ENCODE assay signal across 8 cellular contexts in the genomic region with DNA sequence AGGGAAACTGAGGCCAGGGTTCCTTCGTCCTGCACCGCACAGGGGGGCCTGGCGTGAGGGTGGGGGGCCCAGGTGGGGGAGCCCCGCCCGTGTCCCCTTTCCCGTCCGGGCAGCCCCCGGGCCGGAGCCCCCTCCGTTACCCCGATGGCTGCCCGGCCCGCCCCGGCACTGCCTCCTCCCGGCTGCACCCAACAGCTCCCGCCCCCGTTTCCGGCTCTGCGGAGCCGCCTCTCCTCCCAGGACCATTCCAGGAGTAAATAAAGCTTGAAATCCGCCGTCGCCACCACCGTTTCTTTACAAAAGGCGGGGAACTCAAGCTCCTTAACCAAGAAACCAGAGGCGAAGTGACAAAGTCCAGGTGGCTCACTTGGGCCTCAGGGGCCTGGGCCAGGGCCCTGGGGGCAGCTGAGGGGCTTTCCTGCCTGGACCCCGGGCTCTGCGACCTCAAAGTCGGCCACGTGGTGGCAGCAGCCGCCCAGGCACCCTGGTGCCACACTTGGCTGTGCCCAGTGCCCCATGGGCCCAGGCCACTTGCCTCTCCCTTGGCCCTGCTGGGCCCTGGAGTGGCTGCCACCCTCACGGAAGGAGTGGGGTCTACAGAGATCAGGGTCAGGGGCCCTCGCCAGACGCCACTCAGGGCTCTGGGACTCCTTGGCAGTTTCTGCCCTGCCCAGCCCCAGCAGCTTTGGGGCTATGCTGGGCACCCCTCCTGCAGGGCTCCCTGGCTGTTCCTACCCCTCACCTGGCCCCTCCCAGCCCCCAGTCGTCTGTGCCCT. TPM values are rescaled to one million over a fixed set of nuclear protein-coding genes. Genes with fewer than 3 reads are reported as not detected.
DNase-seq lines count a peak whose midpoint lies in the region; ATAC-seq and TF ChIP-seq lines count a peak whose summit lies in the region.

No MANE protein-coding gene starts in this region.

- ATAC-seq in GM19043 (IDR thresholded peaks at IDR 0.05; ENCODE audit: low read depth, unreplicated experiment) = peak; percentile 53
- peak; percentile 70 for ATAC-seq in HG03354 (IDR thresholded peaks at IDR 0.05; ENCODE audit: poor library complexity, severe bottlenecking, unreplicated experiment)

- intact Hi-C loops in lower leg skin (cut with DNase I; ENCODE audit: low total_unique reads) = loop anchor here (10.0 kb wide), 1 partner anchor 120 kb away; no protein-coding TSS in a partner anchor

- peak overlapping the region; percentile 28 for H3K4me3 ChIP-seq in lower leg skin (ENCODE audit: low read depth, poor library complexity, severe bottlenecking)

- peak in 1 of 3 donors; percentile 97 for TF ChIP-seq CTCF in lower leg skin (IDR thresholded peaks at IDR 0.05)

- no peak for TF ChIP-seq POLR2A in lower leg skin (IDR thresholded peaks at IDR 0.05)

- DNase-seq in Ammon's horn (ENCODE audit: low spot score) = peak; percentile 86
- DNase-seq in NCI-H510A (lab: John Stamatoyannopoulos, UW) = peak; percentile 90
- DNase-seq in activated CD4-positive, alpha-beta T cell treated with anti-CD3 and anti-CD28 coated beads, Interleukin-2, amount 50 U/mL, for 4 hours = peak; percentile 80 to 82
- peak; percentile 64 to 84 for DNase-seq in dermis microvascular lymphatic vessel endothelial cell (ENCODE audit: low read depth in 2 of 2)
- DNase-seq in lower leg skin (ENCODE audit: low spot score in 2 of 2) = peak; percentile 85 to 98
- DNase-seq in stimulated activated CD4-positive, alpha-beta T cell treated with anti-CD3 and anti-CD28 coated beads, TNF-alpha, amount 100 ng/mL, for 1 hour (ENCODE audit: low read depth in 3 of 3, low spot score in 1 of 3) = peak; percentile 68 to 74 (median 71)

- WGBS in lower leg skin, 2 donors = 0% methylated on average over 13 to 34 of the region's 35 CpGs

RNA-seq across cellular contexts. Expression of a gene that starts 0.5 kb away (rescaled TPM):
- total RNA-seq in dermis microvascular lymphatic vessel endothelial cell (10.3 and 20.9 TPM in 2 replicates), lower leg skin (10 to 100 TPM; 29.8 to 48.0 (median 45.6) TPM)

RNA-seq across cellular contexts. Expression of a gene that starts 33.0 kb away (rescaled TPM):
- total RNA-seq in dermis microvascular lymphatic vessel endothelial cell = 12.7 and 23.1 TPM in 2 replicates
- 10 to 100 TPM; 67.3 to 80.8 (median 75.4) TPM for total RNA-seq in lower leg skin

Comparison
In these comparisons a context has a peak if more than half of its experiments do, and no peak if none do; other contexts are left out.
1. Peak in every context shown above with its lines: DNase-seq, ATAC-seq and H3K4me3 ChIP-seq.